8 cellular contexts compared by ENCODE assay signal in genomic region chr19:46786236-46787039, GRCh38. TPM values are rescaled to one million over a fixed set of nuclear protein-coding genes. Genes with fewer than 3 reads are reported as not detected.
A peak's percentile ranks its signal among the peaks of the same experiment; 100 is the strongest.
DNase-seq lines count a peak whose midpoint lies in the region; ATAC-seq and TF ChIP-seq lines count a peak whose summit lies in the region.

No MANE protein-coding gene starts in this region.

- 36 to 43% (median 38%) methylated on average over 13 to 20 of the region's 20 CpGs for WGBS in adrenal gland, 4 donors
- WGBS in hepatocyte (ENCODE audit: low lambda C conversion rate, missing lambda C conversion rate): 18% methylated on average over 19 of the region's 20 CpGs

- peak overlapping the region; percentile 87 for H3K4me2 ChIP-seq in hepatocyte

- intact Hi-C loops in adrenal gland (cut with DNase I): no loop called here

- H3K4me1 Mint-ChIP-seq in T-helper 17 cell: peaks cover 53% of the 10 kb centered on the region

- H3K27ac ChIP-seq in adrenal gland (peak overlapping the region; percentile 25 to 89 (median 67)), hepatocyte (peak overlapping the region; percentile 98)

- H3K79me2 ChIP-seq in hepatocyte: peaks cover 59% of the 10 kb centered on the region

- peaks cover 4% of the 10 kb centered on the region for H3K27me3 ChIP-seq in adrenal gland
- no peaks in the 10 kb centered on the region for H3K27me3 ChIP-seq in hepatocyte

- H3K27ac Mint-ChIP-seq in T-helper 17 cell: peak overlapping the region; percentile 94

- H3K36me3 ChIP-seq in adrenal gland (replicated peaks in 1 of 2): peaks cover 0 to 14% of the 10 kb centered on the region in 2 donors
- no peaks in the 10 kb centered on the region for H3K36me3 ChIP-seq in hepatocyte (replicated peaks; ENCODE audit: insufficient read depth, low read depth)

- H3K27me3 Mint-ChIP-seq in T-helper 17 cell: no peaks in the 10 kb centered on the region

- no peaks in the 10 kb centered on the region for H3K36me3 Mint-ChIP-seq in T-helper 17 cell (ENCODE audit: low read depth)

- H4K20me1 ChIP-seq in hepatocyte (ENCODE audit: insufficient read depth, poor library complexity, severe bottlenecking): peaks cover 7% of the 10 kb centered on the region

- peaks cover 0 to 19% of the 10 kb centered on the region in 2 donors for H3K4me1 ChIP-seq in adrenal gland (replicated peaks in 1 of 2)
- H3K4me1 ChIP-seq in hepatocyte (ENCODE audit: insufficient read depth): peaks cover 27% of the 10 kb centered on the region

- peak; percentile 64 for DNase-seq in DMS153 (lab: John Stamatoyannopoulos, UW)
- DNase-seq in DMS153 treated with DMSO at 0.1 percent for 48 hours (lab: John Stamatoyannopoulos, UW; ENCODE audit: unreplicated experiment): no peak
- DNase-seq in Kasumi-1 (lab: John Stamatoyannopoulos, UW): peak; percentile 97 to 98
- DNase-seq in T-helper 17 cell: peak; percentile 51 to 75 (median 57)
- DNase-seq in adrenal gland: peak; percentile 45 to 80 (median 61)
- DNase-seq in hepatocyte (ENCODE audit: low spot score): peak; percentile 84
- peak; percentile 36 for DNase-seq in skeletal muscle cell (ENCODE audit: low read depth)

- TF ChIP-seq POLR2A in adrenal gland (IDR thresholded peaks at IDR 0.05): no peak

- H3K4me3 ChIP-seq in adrenal gland (peak overlapping the region in 2 of 4 donors; percentile 27 to 72), hepatocyte (peak overlapping the region; percentile 36), skeletal muscle cell (ENCODE audit: low read depth, low read length) (peak overlapping the region; percentile 84)

- H3K9me3 ChIP-seq in T-helper 17 cell (ENCODE audit: control insufficient read depth, low read length, poor library complexity, severe bottlenecking): no peaks in the 10 kb centered on the region
- H3K9me3 ChIP-seq in adrenal gland (replicated peaks in 1 of 3): no peaks in the 10 kb centered on the region
- H3K9me3 ChIP-seq in hepatocyte (ENCODE audit: low read depth): no peaks in the 10 kb centered on the region

- no peak for TF ChIP-seq CTCF in adrenal gland (IDR thresholded peaks at IDR 0.05)
- TF ChIP-seq CTCF in hepatocyte (IDR thresholded peaks at IDR 0.05; ENCODE audit: poor library complexity): no peak

- ATAC-seq in T-helper 17 cell (peak; percentile 71), GM21515 (IDR thresholded peaks at IDR 0.05; ENCODE audit: unreplicated experiment) (no peak)

- no peak overlapping the region for H2AFZ ChIP-seq in hepatocyte

- no peaks in the 10 kb centered on the region for H3K9me2 ChIP-seq in hepatocyte (replicated peaks; ENCODE audit: insufficient read depth)

- peak overlapping the region; percentile 95 for H3K4me3 Mint-ChIP-seq in T-helper 17 cell

RNA-seq across cellular contexts. Expression of gene SLC1A5, which starts 2.0 kb away (rescaled TPM):
- total RNA-seq in T-helper 17 cell: 10 to 100 TPM; 13.6 to 15.9 TPM
- 10 to 100 TPM; 16.6 to 56.9 (median 34.2) TPM for total RNA-seq in adrenal gland
- polyA plus RNA-seq in adrenal gland: 10 to 100 TPM; 13.3 to 32.3 (median 14.7) TPM
- 84.6 and 87.9 TPM in 2 replicates for total RNA-seq in hepatocyte
- 171 and 176 TPM in 2 replicates for polyA plus RNA-seq in hepatocyte

RNA-seq across cellular contexts. Expression of gene STRN4, which starts 40.2 kb away (rescaled TPM):
- total RNA-seq in T-helper 17 cell (100 to 1,000 TPM; 108 to 145 TPM), adrenal gland (10 to 100 TPM; 46.6 to 85.7 (median 66.8) TPM), hepatocyte (57.6 and 64.1 TPM in 2 replicates)
- polyA plus RNA-seq in adrenal gland (10 to 100 TPM; 22.3 to 92.8 (median 65.3) TPM), hepatocyte (58.0 and 63.7 TPM in 2 replicates)

RNA-seq across cellular contexts. Expression of gene FKRP, which starts 40.6 kb away (rescaled TPM):
- 10 to 100 TPM; 22.5 to 23.3 TPM for total RNA-seq in T-helper 17 cell
- 10 to 100 TPM in 7 of 8 donors, 1 to 10 TPM in 1; 9.6 to 31.2 (median 16.7) TPM for total RNA-seq in adrenal gland
- polyA plus RNA-seq in adrenal gland: 10 to 100 TPM in 2 of 3 donors, 1 to 10 TPM in 1; 5.5 to 19.1 (median 13.6) TPM
- 17.0 and 18.7 TPM in 2 replicates for total RNA-seq in hepatocyte
- polyA plus RNA-seq in hepatocyte: 21.2 and 23.6 TPM in 2 replicates
